In the genomic region with DNA sequence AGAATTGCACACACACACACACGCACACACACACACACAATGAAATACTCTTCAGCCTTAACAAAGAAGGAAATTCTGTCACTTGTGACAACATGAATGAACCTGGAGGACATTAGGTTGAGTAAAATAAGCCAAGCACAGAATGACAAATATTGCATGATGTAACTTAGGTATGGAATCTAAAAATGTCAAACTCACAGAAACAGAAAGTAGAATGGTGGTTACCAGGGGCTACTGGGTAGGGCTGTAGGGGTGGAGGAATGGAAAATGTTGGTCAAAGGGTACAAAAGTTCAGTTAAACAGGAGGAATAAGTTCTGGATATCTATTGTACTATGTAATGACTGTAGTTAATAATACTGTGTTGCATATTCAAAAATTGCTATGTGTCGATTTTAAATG, we compare ENCODE assay signal across 16 cellular contexts. TPM values are rescaled to one million over a fixed set of nuclear protein-coding genes. Genes with fewer than 3 reads are reported as not detected.
DNase-seq lines count a peak whose midpoint lies in the region; ATAC-seq lines count a peak whose summit lies in the region.
"Had no signal": no experiment of that assay in that cellular context is flagged by ENCODE, and none has a peak within 500 bp of the region (broad histone marks: within the 10 kb centered on the region; RNA-seq: fewer than 3 reads in every experiment).

No MANE protein-coding gene starts in this region.

- no peaks in the 10 kb centered on the region for H3K27me3 Mint-ChIP-seq in T-helper 2 cell treated with Interferon-gamma antibody and Interleukin-4, amounts not matched to agents 5 μg/mL and 100 μg/mL, for 36 hours (ENCODE audit: low read depth)
- peaks cover 19% of the 10 kb centered on the region for H3K27me3 Mint-ChIP-seq in activated naive CD8-positive, alpha-beta T cell treated with anti-CD3 and anti-CD28 coated beads for 36 hours
- H3K27me3 Mint-ChIP-seq: central memory CD8-positive, alpha-beta T cell had no signal

- ATAC-seq in GM19395 (IDR thresholded peaks at IDR 0.05; ENCODE audit: unreplicated experiment) (peak; percentile 83), HG03039 (IDR thresholded peaks at IDR 0.05; ENCODE audit: unreplicated experiment) (peak; percentile 83)
- ATAC-seq: gastrocnemius medialis had no signal

- no peaks in the 10 kb centered on the region for H3K9me3 Mint-ChIP-seq in T-helper 2 cell treated with Interferon-gamma antibody and Interleukin-4, amounts not matched to agents 5 μg/mL and 100 μg/mL, for 36 hours
- peaks cover 5% of the 10 kb centered on the region for H3K9me3 Mint-ChIP-seq in activated naive CD8-positive, alpha-beta T cell treated with anti-CD3 and anti-CD28 coated beads for 36 hours
- H3K9me3 Mint-ChIP-seq: central memory CD8-positive, alpha-beta T cell had no signal

- DNase-seq in T-helper 2 cell treated with Interferon-gamma antibody and Interleukin-4, amounts not matched to agents 5 μg/mL and 100 μg/mL, for 36 hours (ENCODE audit: low spot score): peak; percentile 10
- no peak for DNase-seq in T-helper 2 cell
- DNase-seq in activated naive CD8-positive, alpha-beta T cell treated with anti-CD3 and anti-CD28 coated beads for 36 hours: peak; percentile 53
- DNase-seq in dermis blood vessel endothelial cell: no peak
- DNase-seq in NCI-H2107 treated with DMSO at 0.1 percent for 48 hours (lab: John Stamatoyannopoulos, UW; ENCODE audit: unreplicated experiment): no peak
- DNase-seq in hepatic stellate cell (ENCODE audit: low spot score): no peak
- DNase-seq: gastrocnemius medialis, NCI-H2081, right cardiac atrium, SHP77 treated with DMSO at 0.1 percent for 48 hours, stomach had no signal

- H3K27ac Mint-ChIP-seq in T-helper 2 cell treated with Interferon-gamma antibody and Interleukin-4, amounts not matched to agents 5 μg/mL and 100 μg/mL, for 36 hours: no peak overlapping the region
- H3K27ac Mint-ChIP-seq in activated naive CD8-positive, alpha-beta T cell treated with anti-CD3 and anti-CD28 coated beads for 36 hours: peak overlapping the region; percentile 89
- H3K27ac Mint-ChIP-seq: activated naive CD4-positive, alpha-beta T cell treated with anti-CD3 and anti-CD28 coated beads, Interleukin-2, amount 50 U/mL, for 72 hours had no signal

- peaks cover 3% of the 10 kb centered on the region for H3K4me1 Mint-ChIP-seq in T-helper 2 cell treated with Interferon-gamma antibody and Interleukin-4, amounts not matched to agents 5 μg/mL and 100 μg/mL, for 36 hours (ENCODE audit: low read depth)
- H3K4me1 Mint-ChIP-seq in activated naive CD8-positive, alpha-beta T cell treated with anti-CD3 and anti-CD28 coated beads for 36 hours: peaks cover 26% of the 10 kb centered on the region
- H3K4me1 Mint-ChIP-seq: central memory CD8-positive, alpha-beta T cell had no signal

- H3K4me3 Mint-ChIP-seq in T-helper 2 cell treated with Interferon-gamma antibody and Interleukin-4, amounts not matched to agents 5 μg/mL and 100 μg/mL, for 36 hours: no peak overlapping the region
- H3K4me3 Mint-ChIP-seq in activated naive CD8-positive, alpha-beta T cell treated with anti-CD3 and anti-CD28 coated beads for 36 hours: no peak overlapping the region
- H3K4me3 Mint-ChIP-seq: central memory CD8-positive, alpha-beta T cell had no signal

- H3K36me3 Mint-ChIP-seq in T-helper 2 cell treated with Interferon-gamma antibody and Interleukin-4, amounts not matched to agents 5 μg/mL and 100 μg/mL, for 36 hours (ENCODE audit: low read depth): no peaks in the 10 kb centered on the region
- H3K36me3 Mint-ChIP-seq in activated naive CD8-positive, alpha-beta T cell treated with anti-CD3 and anti-CD28 coated beads for 36 hours: peaks cover 2% of the 10 kb centered on the region
- H3K36me3 Mint-ChIP-seq: activated naive CD4-positive, alpha-beta T cell treated with anti-CD3 and anti-CD28 coated beads, Interleukin-2, amount 50 U/mL, for 72 hours had no signal

RNA-seq across cellular contexts. Expression of gene SCN2A, which starts 29.5 kb away (rescaled TPM):
- under 1 TPM; 0.04 to 0.06 TPM for total RNA-seq in activated naive CD8-positive, alpha-beta T cell treated with anti-CD3 and anti-CD28 coated beads for 36 hours
- under 0.01 TPM in 2 replicates for total RNA-seq in dermis blood vessel endothelial cell
- total RNA-seq: gastrocnemius medialis, MCF 10A had no signal

Comparison
In these comparisons a context has a peak if more than half of its experiments do, and no peak if none do; other contexts are left out.
1. DNase-seq: peak in T-helper 2 cell treated with Interferon-gamma antibody and Interleukin-4, amounts not matched to agents 5 μg/mL and 100 μg/mL, for 36 hours (single experiment) and activated naive CD8-positive, alpha-beta T cell treated with anti-CD3 and anti-CD28 coated beads for 36 hours (single experiment); none in T-helper 2 cell (0 of 5), dermis blood vessel endothelial cell (single experiment), NCI-H2107 treated with DMSO at 0.1 percent for 48 hours (single experiment) and hepatic stellate cell (single experiment).